In genomic region chr7:95476072-95476845, GRCh38 we compare ENCODE assay signal across 16 cellular contexts. TPM values are rescaled to one million over a fixed set of nuclear protein-coding genes. Genes with fewer than 3 reads are reported as not detected.
DNase-seq lines count a peak whose midpoint lies in the region; ATAC-seq and TF ChIP-seq lines count a peak whose summit lies in the region.
"Had no signal": no experiment of that assay in that cellular context is flagged by ENCODE, and none has a peak within 500 bp of the region (broad histone marks: within the 10 kb centered on the region; RNA-seq: fewer than 3 reads in every experiment).

No MANE protein-coding gene starts in this region.

- H3K4me3 Mint-ChIP-seq in brain: peak overlapping the region; percentile 39 to 75 (median 40)
- H3K4me3 Mint-ChIP-seq in natural killer cell: peak overlapping the region; percentile 58
- H3K4me3 Mint-ChIP-seq: activated CD4-positive, alpha-beta T cell treated with anti-CD3 and anti-CD28 coated beads, Interleukin-2, amount 10 ng/mL, durations not matched to agents 7 days and 5 days; stimulated activated naive CD8-positive, alpha-beta T cell treated with anti-CD3 and anti-CD28 coated beads, Interleukin-15, amount 100 ng/mL, for 72 hours had no signal

- H3K4me2 ChIP-seq in DND-41 (ENCODE audit: insufficient read depth, low read length): peak overlapping the region; percentile 37; the same call in 1 of the 2 replicates
- H3K4me2 ChIP-seq: BLaER1 treated with 17β-estradiol and CSF1 and Interleukin-3, amounts not matched to agents 10 nM and 100 nM had no signal

- H3K36me3 Mint-ChIP-seq in brain (no peaks in the 10 kb centered on the region), natural killer cell (no peaks in the 10 kb centered on the region)

- H4K20me1 ChIP-seq in DND-41 (ENCODE audit: insufficient read depth, low read length): no peaks in the 10 kb centered on the region
- H4K20me1 ChIP-seq: BLaER1 treated with 17β-estradiol and CSF1 and Interleukin-3, amounts not matched to agents 10 nM and 100 nM had no signal

- H3K9ac ChIP-seq in DND-41 (ENCODE audit: low read depth, low read length): peak overlapping the region; percentile 19; the same call in 1 of the 2 replicates
- H3K9ac ChIP-seq: BLaER1 treated with 17β-estradiol and CSF1 and Interleukin-3, amounts not matched to agents 10 nM and 100 nM had no signal

- no peaks in the 10 kb centered on the region for H3K9me3 ChIP-seq in DND-41 (ENCODE audit: insufficient read depth, low read length, severe bottlenecking)
- H3K9me3 ChIP-seq in suprapubic skin: no peaks in the 10 kb centered on the region
- H3K9me3 ChIP-seq: BLaER1 treated with 17β-estradiol and CSF1 and Interleukin-3, amounts not matched to agents 10 nM and 100 nM had no signal

- peak overlapping the region in 4 of 5 experiments; percentile 48 to 93 (median 88) for H3K27ac Mint-ChIP-seq in brain
- peak overlapping the region; percentile 66 to 74 for H3K27ac Mint-ChIP-seq in natural killer cell
- H3K27ac Mint-ChIP-seq: activated CD4-positive, alpha-beta T cell treated with anti-CD3 and anti-CD28 coated beads, Interleukin-2, amount 10 ng/mL, durations not matched to agents 7 days and 5 days; activated T-helper 2 cell treated with anti-CD3 and anti-CD28 coated beads, Interferon-gamma antibody, Interleukin-2, Interleukin-4, amounts not matched to agents 10 μg/mL and 5 μg/mL and 100 μg/mL, durations not matched to agents 14 hours and 24 hours and 36 hours; stimulated activated naive CD8-positive, alpha-beta T cell treated with anti-CD3 and anti-CD28 coated beads, Interleukin-15, amount 100 ng/mL, for 72 hours had no signal

- H3K4me3 ChIP-seq in DND-41 (ENCODE audit: low read depth in 1 of 2, low read length in 2 of 2) (no peak overlapping the region), suprapubic skin (no peak overlapping the region)
- H3K4me3 ChIP-seq: BLaER1 treated with 17β-estradiol and CSF1 and Interleukin-3, amounts not matched to agents 10 nM and 100 nM; cardiac muscle cell had no signal

- H3K4me1 ChIP-seq in DND-41 (ENCODE audit: insufficient read depth, low read length) (peaks cover 41% of the 10 kb centered on the region), suprapubic skin (peaks cover 9% of the 10 kb centered on the region)

- H3K9me3 Mint-ChIP-seq in brain (no peaks in the 10 kb centered on the region), natural killer cell (no peaks in the 10 kb centered on the region)
- H3K9me3 Mint-ChIP-seq: activated CD4-positive, alpha-beta T cell treated with anti-CD3 and anti-CD28 coated beads, Interleukin-2, amount 10 ng/mL, durations not matched to agents 7 days and 5 days; activated T-helper 2 cell treated with anti-CD3 and anti-CD28 coated beads, Interferon-gamma antibody, Interleukin-2, Interleukin-4, amounts not matched to agents 10 μg/mL and 5 μg/mL and 100 μg/mL, durations not matched to agents 14 hours and 24 hours and 36 hours; stimulated activated naive CD8-positive, alpha-beta T cell treated with anti-CD3 and anti-CD28 coated beads, Interleukin-15, amount 100 ng/mL, for 72 hours had no signal

- TF ChIP-seq EP300 in suprapubic skin (IDR thresholded peaks at IDR 0.05): no peak

- H3K27me3 Mint-ChIP-seq in brain (no peaks in the 10 kb centered on the region), natural killer cell (ENCODE audit: low read depth in 2 of 2) (no peaks in the 10 kb centered on the region)
- H3K27me3 Mint-ChIP-seq: activated CD4-positive, alpha-beta T cell treated with anti-CD3 and anti-CD28 coated beads, Interleukin-2, amount 10 ng/mL, durations not matched to agents 7 days and 5 days had no signal

- no peaks in the 10 kb centered on the region for H3K27me3 ChIP-seq in DND-41 (ENCODE audit: insufficient read depth, low read length, poor library complexity)
- no peaks in the 10 kb centered on the region for H3K27me3 ChIP-seq in suprapubic skin
- H3K27me3 ChIP-seq: BLaER1 treated with 17β-estradiol and CSF1 and Interleukin-3, amounts not matched to agents 10 nM and 100 nM; cardiac muscle cell had no signal

- intact Hi-C loops in natural killer cell (cut with micrococcal nuclease): no loop called here

- H3K79me2 ChIP-seq in DND-41 (ENCODE audit: insufficient read depth, low read length): no peaks in the 10 kb centered on the region

- H3K4me1 Mint-ChIP-seq in brain (peaks cover 77% of the 10 kb centered on the region), natural killer cell (peaks cover 7 to 16% of the 10 kb centered on the region in 2 donors)
- H3K4me1 Mint-ChIP-seq: activated CD4-positive, alpha-beta T cell treated with anti-CD3 and anti-CD28 coated beads, Interleukin-2, amount 10 ng/mL, durations not matched to agents 7 days and 5 days had no signal

- peak overlapping the region; percentile 73 for H3K27ac ChIP-seq in DND-41 (ENCODE audit: low read length)
- no peak overlapping the region for H3K27ac ChIP-seq in suprapubic skin
- H3K27ac ChIP-seq: cardiac muscle cell had no signal

- H3K36me3 ChIP-seq in DND-41 (ENCODE audit: insufficient read depth, low read length): no peaks in the 10 kb centered on the region
- no peaks in the 10 kb centered on the region for H3K36me3 ChIP-seq in suprapubic skin
- H3K36me3 ChIP-seq: BLaER1 treated with 17β-estradiol and CSF1 and Interleukin-3, amounts not matched to agents 10 nM and 100 nM; cardiac muscle cell had no signal

- peak; percentile 37; the same call in 1 of the 3 replicates for ATAC-seq in DND-41 (ENCODE audit: insufficient read depth, low read depth)
- peak in 2 of 3 donors; percentile 42 to 53 for ATAC-seq in natural killer cell
- no peak for ATAC-seq in HG03039 (IDR thresholded peaks at IDR 0.05; ENCODE audit: unreplicated experiment)
- ATAC-seq in GM18909 (IDR thresholded peaks at IDR 0.05; ENCODE audit: poor library complexity, unreplicated experiment): no peak
- ATAC-seq: stimulated activated naive CD8-positive, alpha-beta T cell treated with anti-CD3 and anti-CD28 coated beads, Interleukin-15, amount 100 ng/mL, for 72 hours had no signal

- peak overlapping the region; percentile 70 for H2AFZ ChIP-seq in DND-41 (ENCODE audit: low read depth, low read length)

- no peak for TF ChIP-seq POLR2A in suprapubic skin (IDR thresholded peaks at IDR 0.05)

- 79% methylated on average over 9 of the region's 9 CpGs for WGBS in suprapubic skin

- DNase-seq in DND-41 (no peak), NCI-H2227 treated with DMSO at 0.1 percent for 48 hours (lab: John Stamatoyannopoulos, UW) (peak; percentile 72), natural killer cell (no peak), NCI-H128 (lab: John Stamatoyannopoulos, UW; ENCODE audit: unreplicated experiment) (no peak), suprapubic skin (ENCODE audit: low spot score in 2 of 2) (no peak)
- DNase-seq: kidney had no signal

- TF ChIP-seq CTCF in DND-41 (IDR thresholded peaks at IDR 0.05; ENCODE audit: borderline replicate concordance, extremely low read depth, low read length, poor library complexity, severe bottlenecking) (no peak), brain (conservative IDR thresholded peaks at IDR 0.05) (no peak), natural killer cell (IDR thresholded peaks at IDR 0.05) (no peak), suprapubic skin (IDR thresholded peaks at IDR 0.05) (no peak)

RNA-seq across cellular contexts. Expression of gene ASB4, which starts 9.5 kb away (rescaled TPM):
- polyA plus RNA-seq in brain (ENCODE audit: insufficient read depth, low read depth, low replicate concordance): 0.53 TPM
- total RNA-seq in natural killer cell (not detected), suprapubic skin (under 1 TPM in 2 of 4 donors, not detected in 2; 0.13 to 0.31 TPM)
- total RNA-seq: activated CD4-positive, alpha-beta T cell treated with anti-CD3 and anti-CD28 coated beads, Interleukin-2, amount 10 ng/mL, durations not matched to agents 7 days and 5 days; activated T-helper 2 cell treated with anti-CD3 and anti-CD28 coated beads, Interferon-gamma antibody, Interleukin-2, Interleukin-4, amounts not matched to agents 10 μg/mL and 5 μg/mL and 100 μg/mL, durations not matched to agents 14 hours and 24 hours and 36 hours; cardiac muscle cell; kidney; M059J; osteoblast had no signal

RNA-seq across cellular contexts. Expression of gene PON2, which starts 41.4 kb away (rescaled TPM):
- 94.2 TPM for polyA plus RNA-seq in brain (ENCODE audit: insufficient read depth, low read depth, low replicate concordance)
- total RNA-seq in natural killer cell (10 to 100 TPM; 26.6 to 35.7 (median 35.6) TPM), suprapubic skin (100 to 1,000 TPM in 2 of 4 donors, 10 to 100 TPM in 2; 90.2 to 187 (median 117) TPM)

Comparison
In these comparisons a context has a peak if more than half of its experiments do, and no peak if none do; other contexts are left out.
1. ATAC-seq: peak in DND-41 (single experiment) and natural killer cell (2 of 3); none in HG03039 (single experiment) and GM18909 (single experiment).